ENCODE assay signal across 21 cellular contexts in the genomic region with DNA sequence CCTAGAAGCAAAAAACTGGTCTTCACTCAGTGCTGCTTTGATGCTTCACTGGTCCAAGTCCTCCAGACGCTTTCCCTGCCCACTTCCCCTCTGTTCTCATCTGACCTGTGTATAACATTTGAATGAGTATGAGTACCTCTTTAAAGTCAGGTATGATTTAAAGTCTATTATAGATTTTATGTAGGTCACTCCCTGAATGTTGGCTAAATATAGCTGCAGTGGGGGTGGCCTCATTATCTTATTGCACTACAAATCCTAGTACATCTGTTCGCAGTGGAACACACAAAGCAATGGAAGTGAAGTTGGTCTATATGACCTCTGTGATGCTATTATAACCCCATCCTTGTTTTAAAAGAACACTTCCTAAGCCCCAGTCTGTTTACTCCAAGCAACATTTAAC. TPM values are rescaled to one million over a fixed set of nuclear protein-coding genes. Genes with fewer than 3 reads are reported as not detected.
DNase-seq lines count a peak whose midpoint lies in the region; ATAC-seq and TF ChIP-seq lines count a peak whose summit lies in the region.
"Had no signal": no experiment of that assay in that cellular context is flagged by ENCODE, and none has a peak within 500 bp of the region (broad histone marks: within the 10 kb centered on the region; RNA-seq: fewer than 3 reads in every experiment).

No MANE protein-coding gene starts in this region.

- no peak overlapping the region for H3K9ac ChIP-seq in neuronal stem cell (ENCODE audit: low read depth, low read length, poor library complexity)

- DNase-seq in NCI-H82 (lab: John Stamatoyannopoulos, UW) (peak; percentile 66), NCI-H82 treated with DMSO at 0.1 percent for 48 hours (lab: John Stamatoyannopoulos, UW; ENCODE audit: unreplicated experiment) (no peak), left ventricle myocardium superior (no peak), left ventricle myocardium inferior (no peak), head of caudate nucleus (peak in 25 of 42 donors; percentile 2 to 75 (median 38)), gastrocnemius medialis (no peak), neuronal stem cell (ENCODE audit: low spot score) (no peak)
- DNase-seq: AML-193; Caco-2; CD4-positive, alpha-beta T cell; DMS153; DMS79; GDM1; HCEC 1CT had no signal

- no peak overlapping the region for H2AK5ac ChIP-seq in neuronal stem cell (ENCODE audit: low read depth, low read length)

- no peak overlapping the region for H3K4ac ChIP-seq in neuronal stem cell (ENCODE audit: low read length)

- no peak for TF ChIP-seq CTCF in left ventricle myocardium inferior (IDR thresholded peaks at IDR 0.05; ENCODE audit: borderline replicate concordance)
- no peak for TF ChIP-seq CTCF in gastrocnemius medialis (IDR thresholded peaks at IDR 0.05 in 4 of 5, conservative IDR thresholded peaks at IDR 0.05 in 1 of 5)

- no peak overlapping the region for H2BK15ac ChIP-seq in neuronal stem cell (ENCODE audit: low read length)

- H3K4me3 ChIP-seq in left ventricle myocardium inferior, result no peak overlapping the region
- H3K4me3 ChIP-seq in gastrocnemius medialis, result no peak overlapping the region
- H3K4me3 ChIP-seq in neuronal stem cell (ENCODE audit: low read length in 2 of 2), result no peak overlapping the region
- H3K4me3 ChIP-seq: A549, GM23338 had no signal

- H2BK120ac ChIP-seq in neuronal stem cell (ENCODE audit: low read depth, low read length), result no peak overlapping the region

- H4K91ac ChIP-seq in neuronal stem cell (ENCODE audit: low read depth, low read length, poor library complexity), result no peak overlapping the region

- in situ Hi-C loops in gastrocnemius medialis (cut with MboI; ENCODE audit: low sequenced_read_pairs in 4 of 4), result no loop called here

- H3K4me1 ChIP-seq in left ventricle myocardium inferior (peaks cover 9% of the 10 kb centered on the region), gastrocnemius medialis (peaks cover 10 to 16% of the 10 kb centered on the region in 2 donors), neuronal stem cell (ENCODE audit: control insufficient read depth in 2 of 2, insufficient read depth in 1 of 2, low read depth in 1 of 2, low read length in 2 of 2) (no peaks in the 10 kb centered on the region)
- H3K4me1 ChIP-seq: A549, Caco-2 had no signal

- no peaks in the 10 kb centered on the region for H3K27me3 ChIP-seq in left ventricle myocardium inferior (ENCODE audit: low read depth)
- H3K27me3 ChIP-seq in gastrocnemius medialis, result no peaks in the 10 kb centered on the region
- no peaks in the 10 kb centered on the region for H3K27me3 ChIP-seq in neuronal stem cell (ENCODE audit: control insufficient read depth in 3 of 3, insufficient read depth in 3 of 3, low read depth in 1 of 3, low read length in 3 of 3)

- WGBS in neuronal stem cell (ENCODE audit: extremely low coverage in 2 of 2, insufficient read length in 2 of 2, insufficient replicate concordance in 1 of 2), 2 donors, result no CpG with 5 or more reads among the region's 2 CpGs

- no peaks in the 10 kb centered on the region for H3K79me1 ChIP-seq in neuronal stem cell (ENCODE audit: low read depth, low read length)

- no peak overlapping the region for H2BK12ac ChIP-seq in neuronal stem cell (ENCODE audit: low read length)

- no peaks in the 10 kb centered on the region for H3K9me3 ChIP-seq in left ventricle myocardium inferior (replicated peaks)
- H3K9me3 ChIP-seq in gastrocnemius medialis, result no peaks in the 10 kb centered on the region
- H3K9me3 ChIP-seq in neuronal stem cell (replicated peaks in 1 of 2; ENCODE audit: control insufficient read depth in 2 of 2, insufficient read depth in 1 of 2, low read depth in 1 of 2, low read length in 2 of 2), result no peaks in the 10 kb centered on the region
- H3K9me3 ChIP-seq: A549, Caco-2 had no signal

- no peak overlapping the region for H3K14ac ChIP-seq in neuronal stem cell (ENCODE audit: low read length)

- no peak overlapping the region for H3K18ac ChIP-seq in neuronal stem cell (ENCODE audit: low read length)

- H4K8ac ChIP-seq in neuronal stem cell (ENCODE audit: low read depth, low read length), result no peak overlapping the region

- no peak for TF ChIP-seq POLR2A in gastrocnemius medialis (IDR thresholded peaks at IDR 0.05)

- H3K23ac ChIP-seq in neuronal stem cell (ENCODE audit: low read depth, low read length, poor library complexity), result no peak overlapping the region

- H3K36me3 ChIP-seq in left ventricle myocardium inferior (no peaks in the 10 kb centered on the region), gastrocnemius medialis (no peaks in the 10 kb centered on the region), neuronal stem cell (replicated peaks in 1 of 2; ENCODE audit: control insufficient read depth in 2 of 2, insufficient read depth in 2 of 2, low read length in 2 of 2) (no peaks in the 10 kb centered on the region)

- no peak overlapping the region for H2BK5ac ChIP-seq in neuronal stem cell (ENCODE audit: low read length)

- ATAC-seq in left ventricle myocardium superior (peak; percentile 45), gastrocnemius medialis (peak; percentile 45 to 55), GM21447 (IDR thresholded peaks at IDR 0.05; ENCODE audit: unreplicated experiment) (no peak)
- ATAC-seq: A549, GM23338 had no signal

- H2AFZ ChIP-seq in neuronal stem cell (ENCODE audit: low read length), result no peak overlapping the region

- no peak overlapping the region for H3K4me2 ChIP-seq in neuronal stem cell (ENCODE audit: insufficient read depth, low read length, poor library complexity, severe bottlenecking)
- H3K4me2 ChIP-seq: A549, GM23338 had no signal

- H3K27ac ChIP-seq in left ventricle myocardium inferior (replicated peaks) (no peak overlapping the region), gastrocnemius medialis (no peak overlapping the region), neuronal stem cell (replicated peaks; ENCODE audit: low read length) (no peak overlapping the region)
- H3K27ac ChIP-seq: 22Rv1, A549, C4-2B had no signal

- intact Hi-C loops in left ventricle myocardium superior (cut with micrococcal nuclease), result no loop called here
- intact Hi-C loops in left ventricle myocardium inferior (cut with micrococcal nuclease), result no loop called here
- intact Hi-C loops in head of caudate nucleus (cut with DNase I), result no loop called here
- intact Hi-C loops in gastrocnemius medialis (cut with DNase I; ENCODE audit: low total_unique reads), result no loop called here

RNA-seq across cellular contexts. Expression of a gene that starts 33.2 kb away (rescaled TPM):
- total RNA-seq in left ventricle myocardium superior, result 0.10 TPM
- total RNA-seq in left ventricle myocardium inferior, result 0.14 TPM
- total RNA-seq in gastrocnemius medialis, result 1 to 10 TPM in 1 of 4 donors, under 1 TPM in 2, not detected in 1; 0.07 to 4.5 (median 0.52) TPM
- 0.54 TPM for polyA plus RNA-seq in neuronal stem cell (2013, experiment 1 of 2)
- polyA plus RNA-seq in neuronal stem cell (2013, experiment 2 of 2), result 0.47 TPM
- total RNA-seq: Caco-2; CD4-positive, alpha-beta T cell; Daoy; HT1080 had no signal

RNA-seq across cellular contexts. Expression of a gene that starts 47.1 kb away (rescaled TPM):
- total RNA-seq in left ventricle myocardium superior, result 20.4 TPM
- total RNA-seq in left ventricle myocardium inferior, result 23.9 TPM
- 10 to 100 TPM; 12.9 to 16.7 (median 13.8) TPM for total RNA-seq in gastrocnemius medialis
- 27.4 TPM for polyA plus RNA-seq in neuronal stem cell (2013, experiment 1 of 2)
- 26.2 TPM for polyA plus RNA-seq in neuronal stem cell (2013, experiment 2 of 2)

RNA-seq across cellular contexts. Expression of a gene that starts 47.2 kb away (rescaled TPM):
- total RNA-seq in left ventricle myocardium superior (8.9 TPM), left ventricle myocardium inferior (8.1 TPM), gastrocnemius medialis (10 to 100 TPM; 11.5 to 12.0 (median 11.7) TPM)
- polyA plus RNA-seq in neuronal stem cell (2013, experiment 1 of 2), result 14.4 TPM
- polyA plus RNA-seq in neuronal stem cell (2013, experiment 2 of 2), result 14.9 TPM

Comparison
In these comparisons a context has a peak if more than half of its experiments do, and no peak if none do; other contexts are left out.
1. DNase-seq: peak in NCI-H82 (single experiment) and head of caudate nucleus (25 of 42); none in NCI-H82 treated with DMSO at 0.1 percent for 48 hours (single experiment), left ventricle myocardium superior (single experiment), left ventricle myocardium inferior (single experiment), gastrocnemius medialis (0 of 2) and neuronal stem cell (single experiment).